Comparison of ENCODE assay signal across 20 cellular contexts in genomic region chr15:72338148-72338547, GRCh38. TPM values are rescaled to one million over a fixed set of nuclear protein-coding genes. Genes with fewer than 3 reads are reported as not detected.
"Had no signal": no experiment of that assay in that cellular context is flagged by ENCODE, and none has a peak within 500 bp of the region (broad histone marks: within the 10 kb centered on the region; RNA-seq: fewer than 3 reads in every experiment).

No MANE protein-coding gene starts in this region.

- H3K27me3 Mint-ChIP-seq: activated CD4-positive, alpha-beta memory T cell treated with anti-CD3 and anti-CD28 coated beads for 36 hours; activated CD4-positive, alpha-beta T cell treated with anti-CD3 and anti-CD28 coated beads for 36 hours; activated naive CD8-positive, alpha-beta T cell; effector memory CD8-positive, alpha-beta T cell; memory B cell; naive thymus-derived CD8-positive, alpha-beta T cell; type B pancreatic cell had no signal

- DNase-seq: activated CD4-positive, alpha-beta memory T cell treated with anti-CD3 and anti-CD28 coated beads for 36 hours; activated CD4-positive, alpha-beta T cell treated with anti-CD3 and anti-CD28 coated beads for 36 hours; activated gamma-delta T cell treated with Interleukin-2 at 50 U/mL for 16 hours; activated T-cell treated with anti-CD3 and anti-CD28 coated beads for 4 hours; dermis blood vessel endothelial cell; effector memory CD8-positive, alpha-beta T cell; kidney; left ventricle myocardium inferior; naive thymus-derived CD8-positive, alpha-beta T cell; stimulated activated naive CD4-positive, alpha-beta T cell treated with Interleukin-2 at 50 U/mL for 16 hours; SW 1271 had no signal

- H2AFZ ChIP-seq: parathyroid adenoma had no signal

- H3K9ac ChIP-seq: parathyroid adenoma had no signal

- H3K4me3 ChIP-seq: left ventricle myocardium inferior had no signal

- H3K27ac Mint-ChIP-seq: activated CD4-positive, alpha-beta memory T cell treated with anti-CD3 and anti-CD28 coated beads for 36 hours; activated CD4-positive, alpha-beta T cell treated with anti-CD3 and anti-CD28 coated beads for 36 hours; activated naive CD8-positive, alpha-beta T cell; activated T-helper 1 cell treated with anti-CD3 and anti-CD28 coated beads, Interleukin-12 subunit alpha, Interleukin-12 subunit beta, Interleukin-2, Interleukin-4 antibody, amounts not matched to agents 30 ng/mL and 10 ng/mL and 1 ng/mL, durations not matched to agents 14 hours and 24 hours and 36 hours; memory B cell; type B pancreatic cell; WTC11 had no signal

- H3K4me1 Mint-ChIP-seq: activated CD4-positive, alpha-beta T cell treated with anti-CD3 and anti-CD28 coated beads for 36 hours; memory B cell; naive thymus-derived CD8-positive, alpha-beta T cell had no signal

- H3K9me3 Mint-ChIP-seq: activated CD4-positive, alpha-beta memory T cell treated with anti-CD3 and anti-CD28 coated beads for 36 hours; activated T-helper 1 cell treated with anti-CD3 and anti-CD28 coated beads, Interleukin-12 subunit alpha, Interleukin-12 subunit beta, Interleukin-2, Interleukin-4 antibody, amounts not matched to agents 30 ng/mL and 10 ng/mL and 1 ng/mL, durations not matched to agents 14 hours and 24 hours and 36 hours; effector memory CD8-positive, alpha-beta T cell; memory B cell; type B pancreatic cell; WTC11 had no signal

- H3K36me3 Mint-ChIP-seq: type B pancreatic cell, WTC11 had no signal

- H3K27ac ChIP-seq: parathyroid adenoma had no signal

- H3K79me2 ChIP-seq: parathyroid adenoma had no signal

- H3K4me3 Mint-ChIP-seq: activated CD4-positive, alpha-beta memory T cell treated with anti-CD3 and anti-CD28 coated beads for 36 hours; activated CD4-positive, alpha-beta T cell treated with anti-CD3 and anti-CD28 coated beads for 36 hours; activated naive CD8-positive, alpha-beta T cell; activated T-helper 1 cell treated with anti-CD3 and anti-CD28 coated beads, Interleukin-12 subunit alpha, Interleukin-12 subunit beta, Interleukin-2, Interleukin-4 antibody, amounts not matched to agents 30 ng/mL and 10 ng/mL and 1 ng/mL, durations not matched to agents 14 hours and 24 hours and 36 hours; effector memory CD8-positive, alpha-beta T cell; memory B cell; naive thymus-derived CD8-positive, alpha-beta T cell; type B pancreatic cell; WTC11 had no signal

- H3K4me1 ChIP-seq: left ventricle myocardium inferior, parathyroid adenoma had no signal

RNA-seq across cellular contexts. Expression of gene CELF6, which starts 18.2 kb away (rescaled TPM):
- total RNA-seq: WTC11 had no signal

RNA-seq across cellular contexts. Expression of gene TMEM202, which starts 60.0 kb away (rescaled TPM):
- total RNA-seq: activated CD4-positive, alpha-beta memory T cell treated with anti-CD3 and anti-CD28 coated beads for 36 hours; activated CD4-positive, alpha-beta T cell treated with anti-CD3 and anti-CD28 coated beads for 36 hours; activated T-helper 1 cell treated with anti-CD3 and anti-CD28 coated beads, Interleukin-12 subunit alpha, Interleukin-12 subunit beta, Interleukin-2, Interleukin-4 antibody, amounts not matched to agents 30 ng/mL and 10 ng/mL and 1 ng/mL, durations not matched to agents 14 hours and 24 hours and 36 hours; cerebellum; dermis blood vessel endothelial cell; kidney; left ventricle myocardium inferior; naive thymus-derived CD8-positive, alpha-beta T cell; T-helper 2 cell treated with Interferon-gamma antibody and Interleukin-4, amounts not matched to agents 100 ng/mL and 5 ng/mL, for 36 hours; temporal lobe; WTC11 had no signal
- polyA plus RNA-seq: naive thymus-derived CD8-positive, alpha-beta T cell had no signal
